22 cellular contexts compared by ENCODE assay signal in genomic region chr2:216576611-216577010, GRCh38. TPM values are rescaled to one million over a fixed set of nuclear protein-coding genes. Genes with fewer than 3 reads are reported as not detected.
"Had no signal": no experiment of that assay in that cellular context is flagged by ENCODE, and none has a peak within 500 bp of the region (broad histone marks: within the 10 kb centered on the region; RNA-seq: fewer than 3 reads in every experiment).

No MANE protein-coding gene starts in this region.

- ATAC-seq: effector memory CD8-positive, alpha-beta T cell; esophagus mucosa; foreskin keratinocyte; heart right ventricle; left cardiac atrium; left ventricle myocardium superior; mucosa of descending colon; naive thymus-derived CD8-positive, alpha-beta T cell had no signal

- H3K36me3 ChIP-seq: heart right ventricle, left lung, lower lobe of right lung had no signal

- H3K36me3 Mint-ChIP-seq: mesothelial cell of epicardium, naive B cell had no signal

- H3K4me1 ChIP-seq: foreskin keratinocyte, left lung had no signal

- H3K27ac Mint-ChIP-seq: dendritic cell treated with granulocyte-macrophage colony-stimulating factor and Interleukin-4, amounts not matched to agents 40 ng/mL and 50 ng/mL, for 4 days; effector memory CD8-positive, alpha-beta T cell; endodermal cell; mesothelial cell of epicardium; naive B cell had no signal

- H3K4me1 Mint-ChIP-seq: endodermal cell, naive B cell had no signal

- H3K9me3 ChIP-seq: left lung, lower lobe of right lung, mucosa of descending colon had no signal

- H3K27me3 ChIP-seq: heart right ventricle, left lung had no signal

- H3K9me3 Mint-ChIP-seq: dendritic cell treated with granulocyte-macrophage colony-stimulating factor and Interleukin-4, amounts not matched to agents 40 ng/mL and 50 ng/mL, for 4 days; effector memory CD8-positive, alpha-beta T cell; mesothelial cell of epicardium; naive thymus-derived CD8-positive, alpha-beta T cell had no signal

- H3K27ac ChIP-seq: epithelial cell of prostate, foreskin keratinocyte, heart right ventricle, left lung, lower lobe of right lung had no signal

- H3K4me3 Mint-ChIP-seq: dendritic cell treated with granulocyte-macrophage colony-stimulating factor and Interleukin-4, amounts not matched to agents 40 ng/mL and 50 ng/mL, for 4 days; effector memory CD8-positive, alpha-beta T cell; endodermal cell; mesothelial cell of epicardium; naive B cell had no signal

- H3K4me3 ChIP-seq: heart right ventricle, left lung, lower lobe of right lung, mucosa of descending colon had no signal

- DNase-seq: cortex of kidney; effector CD8-positive, alpha-beta T cell; effector memory CD8-positive, alpha-beta T cell; endodermal cell; erythroblast; foreskin keratinocyte; glutamatergic neuron; head of caudate nucleus; heart right ventricle; hippocampal formation; left cardiac atrium; left lung; left ventricle myocardium superior; lower lobe of right lung; mesenchymal stem cell; mucosa of descending colon; naive B cell had no signal

RNA-seq across cellular contexts. Expression of gene IGFBP2, which starts 56.6 kb away (rescaled TPM):
- total RNA-seq: naive thymus-derived CD8-positive, alpha-beta T cell had no signal
